ENCODE assay signal across 6 cellular contexts in the genomic region with DNA sequence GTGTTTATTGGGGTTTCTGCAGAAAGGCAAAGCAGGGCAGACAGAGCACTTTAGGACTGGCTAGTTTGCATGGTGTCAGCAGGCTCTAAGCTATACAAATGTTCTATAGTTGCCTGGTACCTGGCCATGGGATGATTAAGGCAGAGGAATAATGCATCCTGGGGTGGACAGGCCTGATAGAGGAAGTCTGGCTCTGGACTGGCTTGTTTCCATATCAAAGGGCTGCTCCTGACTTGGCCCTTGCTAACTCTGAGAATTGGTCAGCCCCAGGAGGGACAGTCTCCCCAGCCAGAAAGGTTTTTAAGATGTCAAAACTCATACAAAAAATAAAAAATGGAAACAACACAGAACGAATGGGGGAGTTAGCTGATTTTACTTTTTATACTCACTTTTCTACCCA.
"Had no signal": no experiment of that assay in that cellular context is flagged by ENCODE, and none has a peak within 500 bp of the region (broad histone marks: within the 10 kb centered on the region; RNA-seq: fewer than 3 reads in every experiment).

No MANE protein-coding gene starts in this region.

- H3K9me3 Mint-ChIP-seq: H9 had no signal

- H2AFZ ChIP-seq: GM23248 had no signal

- DNase-seq: GM23248, H9, HCEC 1CT, IMR-90, KG1 had no signal

- H3K27ac ChIP-seq: GM23248 had no signal

- ATAC-seq: K562 had no signal

- H3K4me3 ChIP-seq: GM23248, K562 had no signal
